ENCODE assay signal across 18 cellular contexts in genomic region chr2:23507267-23508065, GRCh38.
A peak's percentile ranks its signal among the peaks of the same experiment; 100 is the strongest.
DNase-seq lines count a peak whose midpoint lies in the region; ATAC-seq and TF ChIP-seq lines count a peak whose summit lies in the region.
"Had no signal": no experiment of that assay in that cellular context is flagged by ENCODE, and none has a peak within 500 bp of the region (broad histone marks: within the 10 kb centered on the region; RNA-seq: fewer than 3 reads in every experiment).

No MANE protein-coding gene starts in this region.

- H4K20me1 ChIP-seq in BLaER1 treated with 17β-estradiol and CSF1 and Interleukin-3, amounts not matched to agents 10 nM and 100 nM, result peaks cover 0 to 20% (median 0%) of the 10 kb centered on the region in 11 experiments; a peak in 5 of 22 replicates

- H3K4me1 ChIP-seq in BLaER1 treated with 17β-estradiol and CSF1 and Interleukin-3, amounts not matched to agents 10 nM and 100 nM, result peaks cover 10 to 51% (median 32%) of the 10 kb centered on the region in 10 experiments
- H3K4me1 ChIP-seq in trophoblast cell (ENCODE audit: control insufficient read depth in 1 of 2, insufficient read depth in 2 of 2, low read length in 2 of 2), result peaks cover 25 to 35% of the 10 kb centered on the region in 2 experiments
- H3K4me1 ChIP-seq: HAP-1 had no signal

- H3K4ac ChIP-seq in trophoblast cell (ENCODE audit: low read depth, low read length), result no peak overlapping the region

- H3K27ac ChIP-seq in BLaER1 treated with 17β-estradiol and CSF1 and Interleukin-3, amounts not matched to agents 10 nM and 100 nM, result no peak overlapping the region
- H3K27ac ChIP-seq in trophoblast cell (ENCODE audit: low read depth, low read length), result no peak overlapping the region
- H3K27ac ChIP-seq: PC-9 had no signal

- H4K12ac ChIP-seq in trophoblast cell (ENCODE audit: low read depth, low read length), result no peak overlapping the region

- H2BK12ac ChIP-seq in trophoblast cell (ENCODE audit: low read length), result no peak overlapping the region

- no peaks in the 10 kb centered on the region for H3K36me3 ChIP-seq in BLaER1 treated with 17β-estradiol and CSF1 and Interleukin-3, amounts not matched to agents 10 nM and 100 nM
- H3K36me3 ChIP-seq in trophoblast cell (ENCODE audit: control insufficient read depth in 1 of 2, insufficient read depth in 2 of 2, low read length in 2 of 2), result no peaks in the 10 kb centered on the region
- H3K36me3 ChIP-seq: HAP-1 had no signal

- no peak overlapping the region for H2BK5ac ChIP-seq in trophoblast cell (ENCODE audit: low read depth, low read length, poor library complexity)

- H3K14ac ChIP-seq in trophoblast cell (ENCODE audit: low read length), result no peak overlapping the region

- H3K79me1 ChIP-seq in trophoblast cell (ENCODE audit: low read length), result peaks cover 4% of the 10 kb centered on the region

- no peak overlapping the region for H3K9ac ChIP-seq in BLaER1 treated with 17β-estradiol and CSF1 and Interleukin-3, amounts not matched to agents 10 nM and 100 nM
- H3K9ac ChIP-seq in trophoblast cell (ENCODE audit: low read length), result no peak overlapping the region

- no peak overlapping the region for H2AK5ac ChIP-seq in trophoblast cell (ENCODE audit: low read length)

- H2BK120ac ChIP-seq in trophoblast cell (ENCODE audit: insufficient read depth, low read length, poor library complexity), result no peak overlapping the region

- no peak overlapping the region for H3K4me3 ChIP-seq in BLaER1 treated with 17β-estradiol and CSF1 and Interleukin-3, amounts not matched to agents 10 nM and 100 nM
- H3K4me3 ChIP-seq in trophoblast cell (ENCODE audit: low read depth, low read length) (no peak overlapping the region), foreskin fibroblast (ENCODE audit: low read depth in 1 of 2, low read length in 2 of 2) (no peak overlapping the region)
- H3K4me3 ChIP-seq: HAP-1, PC-9 had no signal

- no peak overlapping the region for H2AFZ ChIP-seq in trophoblast cell (ENCODE audit: insufficient read depth, low read length, poor library complexity)
- H2AFZ ChIP-seq: PC-9 had no signal

- no peak overlapping the region for H3K23ac ChIP-seq in trophoblast cell (ENCODE audit: low read length)

- WGBS in trophoblast cell (ENCODE audit: extremely low coverage, insufficient coverage, insufficient read length), result no CpG with 5 or more reads among the region's 15 CpGs

- H4K8ac ChIP-seq in trophoblast cell (ENCODE audit: low read depth, low read length), result no peak overlapping the region

- H4K91ac ChIP-seq in trophoblast cell (ENCODE audit: low read depth, low read length), result no peak overlapping the region

- no peaks in the 10 kb centered on the region for H3K9me3 ChIP-seq in BLaER1 treated with 17β-estradiol and CSF1 and Interleukin-3, amounts not matched to agents 10 nM and 100 nM (replicated peaks in 1 of 11)
- H3K9me3 ChIP-seq in trophoblast cell (ENCODE audit: insufficient read depth, low read depth, low read length), result no peaks in the 10 kb centered on the region
- H3K9me3 ChIP-seq: HAP-1 had no signal

- peak overlapping the region; percentile 27 for H3K18ac ChIP-seq in trophoblast cell (ENCODE audit: low read length)

- H3K79me2 ChIP-seq in trophoblast cell (ENCODE audit: control insufficient read depth, insufficient read depth, low read length, poor library complexity), result no peaks in the 10 kb centered on the region

- peak overlapping the region in 8 of 11 experiments; percentile 5 to 85 (median 72); a peak in 13 of 22 replicates for H3K4me2 ChIP-seq in BLaER1 treated with 17β-estradiol and CSF1 and Interleukin-3, amounts not matched to agents 10 nM and 100 nM
- H3K4me2 ChIP-seq in trophoblast cell (ENCODE audit: low read length), result no peak overlapping the region
- H3K4me2 ChIP-seq: PC-9 had no signal

- peaks cover 0 to 50% (median 0%) of the 10 kb centered on the region in 11 experiments; a peak in 5 of 22 replicates for H3K27me3 ChIP-seq in BLaER1 treated with 17β-estradiol and CSF1 and Interleukin-3, amounts not matched to agents 10 nM and 100 nM
- no peaks in the 10 kb centered on the region for H3K27me3 ChIP-seq in trophoblast cell (ENCODE audit: insufficient read depth, low read length)

- ATAC-seq in left lobe of liver, result peak; percentile 54

- TF ChIP-seq CTCF in foreskin fibroblast (IDR thresholded peaks at IDR 0.05; ENCODE audit: low read depth, low read length), result no peak

- DNase-seq in MV-4-11 (lab: John Stamatoyannopoulos, UW) (peak; percentile 36), left lobe of liver (ENCODE audit: low spot score) (no peak), trophoblast cell (no peak), NCI-H1417 treated with DMSO at 0.1 percent for 48 hours (lab: John Stamatoyannopoulos, UW) (no peak), foreskin fibroblast (no peak), NAMALWA (ENCODE audit: low spot score) (no peak)
- DNase-seq: ACHN, DMS 273 treated with DMSO at 0.1 percent for 48 hours, IMR-90, MM.1S, NCI-H1105, NCI-H1694 treated with DMSO at 0.1 percent for 48 hours, NCI-H2107, NCI-H524, PC-9, SIG-M5 had no signal
